In genomic region chr1:30042438-30043147, GRCh38 we compare ENCODE assay signal across 2 cellular contexts.
TF ChIP-seq lines count a peak whose summit lies in the region.

No MANE protein-coding gene starts in this region.

TF ChIP-seq in K562, 482 proteins besides CTCF, POLR2A, EP300 and RAD21:
- TF ChIP-seq, protein P1, sequence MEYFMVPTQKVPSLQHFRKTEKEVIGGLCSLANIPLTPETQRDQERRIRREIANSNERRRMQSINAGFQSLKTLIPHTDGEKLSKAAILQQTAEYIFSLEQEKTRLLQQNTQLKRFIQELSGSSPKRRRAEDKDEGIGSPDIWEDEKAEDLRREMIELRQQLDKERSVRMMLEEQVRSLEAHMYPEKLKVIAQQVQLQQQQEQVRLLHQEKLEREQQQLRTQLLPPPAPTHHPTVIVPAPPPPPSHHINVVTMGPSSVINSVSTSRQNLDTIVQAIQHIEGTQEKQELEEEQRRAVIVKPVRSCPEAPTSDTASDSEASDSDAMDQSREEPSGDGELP (CRISPR knock-in tag; IDR thresholded peaks at IDR 0.05; ENCODE audit: borderline replicate concordance), result 0 out of 2 replicates have a peak, but pooled peaks have one; percentile 19
- TF ChIP-seq CBX3 (IDR thresholded peaks at IDR 0.05; ENCODE audit: borderline replicate concordance in 1 of 2, low read length in 2 of 2) (0 out of 3 replicates have a peak, but pooled peaks of 1 of the 2 experiments have one; percentile 24), CBX5 (IDR thresholded peaks at IDR 0.05; ENCODE audit: borderline replicate concordance, low read depth) (peak; percentile 78; the same call in 1 of the 2 replicates), ZNF280A (IDR thresholded peaks at IDR 0.05; ENCODE audit: low read depth, partially characterized antibody) (peak; percentile 41), TRIM28 (IDR thresholded peaks at IDR 0.05) (no peak), HOXB6 (CRISPR knock-in tag; IDR thresholded peaks at IDR 0.05; ENCODE audit: borderline replicate concordance) (no peak)

TF ChIP-seq in SK-N-SH, 30 proteins besides CTCF, POLR2A, EP300 and RAD21 (continued from another document):
- TF ChIP-seq, protein P2, sequence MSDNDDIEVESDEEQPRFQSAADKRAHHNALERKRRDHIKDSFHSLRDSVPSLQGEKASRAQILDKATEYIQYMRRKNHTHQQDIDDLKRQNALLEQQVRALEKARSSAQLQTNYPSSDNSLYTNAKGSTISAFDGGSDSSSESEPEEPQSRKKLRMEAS (IDR thresholded peaks at IDR 0.05; ENCODE audit: low read depth), result no peak
- TF ChIP-seq MEF2A (IDR thresholded peaks at IDR 0.05; ENCODE audit: borderline replicate concordance, low read depth), result no peak
- no peak for TF ChIP-seq RFX5 (IDR thresholded peaks at IDR 0.05; ENCODE audit: low read length)
- no peak for TF ChIP-seq NFIC (IDR thresholded peaks at IDR 0.05; ENCODE audit: borderline replicate concordance)
- TF ChIP-seq EZH2phosphoT487 (IDR thresholded peaks at IDR 0.05; ENCODE audit: borderline replicate concordance, low read depth), result no peak
- no peak for TF ChIP-seq GABPA (IDR thresholded peaks at IDR 0.05; ENCODE audit: low read depth)
- TF ChIP-seq NRF1 (IDR thresholded peaks at IDR 0.05; ENCODE audit: low read depth, low read length), result no peak
- no peak for TF ChIP-seq FOXM1 (IDR thresholded peaks at IDR 0.05; ENCODE audit: low read depth)
- TF ChIP-seq TEAD4 (IDR thresholded peaks at IDR 0.05; ENCODE audit: borderline replicate concordance, insufficient read depth), result no peak
- TF ChIP-seq, protein P3, sequence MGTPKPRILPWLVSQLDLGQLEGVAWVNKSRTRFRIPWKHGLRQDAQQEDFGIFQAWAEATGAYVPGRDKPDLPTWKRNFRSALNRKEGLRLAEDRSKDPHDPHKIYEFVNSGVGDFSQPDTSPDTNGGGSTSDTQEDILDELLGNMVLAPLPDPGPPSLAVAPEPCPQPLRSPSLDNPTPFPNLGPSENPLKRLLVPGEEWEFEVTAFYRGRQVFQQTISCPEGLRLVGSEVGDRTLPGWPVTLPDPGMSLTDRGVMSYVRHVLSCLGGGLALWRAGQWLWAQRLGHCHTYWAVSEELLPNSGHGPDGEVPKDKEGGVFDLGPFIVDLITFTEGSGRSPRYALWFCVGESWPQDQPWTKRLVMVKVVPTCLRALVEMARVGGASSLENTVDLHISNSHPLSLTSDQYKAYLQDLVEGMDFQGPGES (IDR thresholded peaks at IDR 0.05; ENCODE audit: low read depth, low read length), result no peak
- TF ChIP-seq JUND (IDR thresholded peaks at IDR 0.05), result no peak
- no peak for TF ChIP-seq RXRA (IDR thresholded peaks at IDR 0.05; ENCODE audit: borderline replicate concordance, low read depth)
- no peak for TF ChIP-seq GATA2 (CRISPR knock-in tag; IDR thresholded peaks at IDR 0.05)
- TF ChIP-seq ELF1 (IDR thresholded peaks at IDR 0.05), result no peak
- TF ChIP-seq USF2 (IDR thresholded peaks at IDR 0.05; ENCODE audit: borderline replicate concordance, low read depth, low read length), result no peak
- TF ChIP-seq CHD2 (IDR thresholded peaks at IDR 0.05; ENCODE audit: low read length, partially characterized antibody), result no peak
- TF ChIP-seq POLR2AphosphoS5 (IDR thresholded peaks at IDR 0.05; ENCODE audit: low read depth, low read length), result no peak
